In the genomic region with DNA sequence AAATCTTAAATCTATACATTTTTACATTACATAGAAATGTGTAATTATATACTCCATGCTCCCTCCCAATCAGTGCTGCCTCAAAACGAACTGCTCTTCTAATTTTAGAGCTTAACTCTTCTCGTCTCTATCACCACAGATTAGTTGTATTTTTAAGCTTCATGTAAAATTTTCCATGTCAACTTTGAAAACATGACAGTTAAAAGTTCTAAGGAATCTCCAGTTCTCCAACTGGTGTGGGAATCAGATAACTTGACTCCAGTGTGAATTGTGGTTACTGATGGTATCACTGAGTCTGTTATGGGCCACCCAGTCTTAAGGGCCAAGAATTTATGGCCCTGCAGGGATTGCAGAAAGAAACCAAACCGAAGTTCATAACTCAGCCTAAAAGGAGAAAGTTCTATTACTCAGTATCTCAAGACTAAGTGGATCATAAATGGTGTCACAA, we compare ENCODE assay signal across 8 cellular contexts. TPM values are rescaled to one million over a fixed set of nuclear protein-coding genes. Genes with fewer than 3 reads are reported as not detected.
DNase-seq lines count a peak whose midpoint lies in the region; ATAC-seq and TF ChIP-seq lines count a peak whose summit lies in the region.

No MANE protein-coding gene starts in this region.

- H3K36me3 Mint-ChIP-seq in T-helper 2 cell treated with Interferon-gamma antibody and Interleukin-4, amounts not matched to agents 5 μg/mL and 100 μg/mL, for 36 hours (ENCODE audit: low read depth): peaks cover 11% of the 10 kb centered on the region
- peaks cover 0 to 8% of the 10 kb centered on the region in 2 donors for H3K36me3 Mint-ChIP-seq in stimulated activated naive B cell treated with anti-CD40 and anti-IgM and Interleukin-4, amounts not matched to agents 10 μg/mL and 1 μg/mL and 100 μg/mL, for 72 hours

- peaks cover 46% of the 10 kb centered on the region for H3K4me1 Mint-ChIP-seq in T-helper 2 cell treated with Interferon-gamma antibody and Interleukin-4, amounts not matched to agents 5 μg/mL and 100 μg/mL, for 36 hours (ENCODE audit: low read depth)
- H3K4me1 Mint-ChIP-seq in stimulated activated naive B cell treated with anti-CD40 and anti-IgM and Interleukin-4, amounts not matched to agents 10 μg/mL and 1 μg/mL and 100 μg/mL, for 72 hours: peaks cover 33 to 57% of the 10 kb centered on the region in 2 donors

- H3K27me3 Mint-ChIP-seq in T-helper 2 cell treated with Interferon-gamma antibody and Interleukin-4, amounts not matched to agents 5 μg/mL and 100 μg/mL, for 36 hours (ENCODE audit: low read depth): no peaks in the 10 kb centered on the region
- H3K27me3 Mint-ChIP-seq in stimulated activated naive B cell treated with anti-CD40 and anti-IgM and Interleukin-4, amounts not matched to agents 10 μg/mL and 1 μg/mL and 100 μg/mL, for 72 hours: no peaks in the 10 kb centered on the region

- peak overlapping the region in 3 of 4 donors; percentile 96 to 99 (median 97) for H3K27ac ChIP-seq in gastroesophageal sphincter

- 7 to 23% methylated on average over 2 to 3 of the region's 3 CpGs for WGBS in gastroesophageal sphincter (ENCODE audit: low coverage in 1 of 2), 2 donors

- peaks cover 38 to 60% (median 44%) of the 10 kb centered on the region in 3 donors for H3K4me1 ChIP-seq in gastroesophageal sphincter

- TF ChIP-seq POLR2A in gastroesophageal sphincter (IDR thresholded peaks at IDR 0.05): no peak

- intact Hi-C loops in sciatic nerve (cut with DNase I): no loop called here

- no peak for TF ChIP-seq EP300 in gastroesophageal sphincter (IDR thresholded peaks at IDR 0.05)

- H3K4me3 Mint-ChIP-seq in T-helper 2 cell treated with Interferon-gamma antibody and Interleukin-4, amounts not matched to agents 5 μg/mL and 100 μg/mL, for 36 hours: peak overlapping the region; percentile 100
- peak overlapping the region; percentile 99 for H3K4me3 Mint-ChIP-seq in stimulated activated naive B cell treated with anti-CD40 and anti-IgM and Interleukin-4, amounts not matched to agents 10 μg/mL and 1 μg/mL and 100 μg/mL, for 72 hours

- no peak for ATAC-seq in gastroesophageal sphincter
- ATAC-seq in stimulated activated naive B cell treated with anti-CD40 and anti-IgM and Interleukin-4, amounts not matched to agents 10 μg/mL and 1 μg/mL and 100 μg/mL, for 72 hours (replicated peaks): no peak
- no peak for ATAC-seq in sciatic nerve
- ATAC-seq in HG03095 (IDR thresholded peaks at IDR 0.05; ENCODE audit: unreplicated experiment): no peak

- H3K27ac Mint-ChIP-seq in T-helper 2 cell treated with Interferon-gamma antibody and Interleukin-4, amounts not matched to agents 5 μg/mL and 100 μg/mL, for 36 hours: peak overlapping the region; percentile 100
- H3K27ac Mint-ChIP-seq in stimulated activated naive B cell treated with anti-CD40 and anti-IgM and Interleukin-4, amounts not matched to agents 10 μg/mL and 1 μg/mL and 100 μg/mL, for 72 hours: peak overlapping the region; percentile 100

- H3K9me3 ChIP-seq in gastroesophageal sphincter: no peaks in the 10 kb centered on the region

- H3K9me3 Mint-ChIP-seq in T-helper 2 cell treated with Interferon-gamma antibody and Interleukin-4, amounts not matched to agents 5 μg/mL and 100 μg/mL, for 36 hours: no peaks in the 10 kb centered on the region
- H3K9me3 Mint-ChIP-seq in stimulated activated naive B cell treated with anti-CD40 and anti-IgM and Interleukin-4, amounts not matched to agents 10 μg/mL and 1 μg/mL and 100 μg/mL, for 72 hours: no peaks in the 10 kb centered on the region

- no peaks in the 10 kb centered on the region for H3K36me3 ChIP-seq in gastroesophageal sphincter

- H3K27me3 ChIP-seq in gastroesophageal sphincter: no peaks in the 10 kb centered on the region

- peak overlapping the region in 1 of 2 donors; percentile 71 for H3K4me3 ChIP-seq in gastroesophageal sphincter

- DNase-seq in DMS 273 (lab: John Stamatoyannopoulos, UW; ENCODE audit: unreplicated experiment): peak; percentile 33
- no peak for DNase-seq in DMS 273 treated with DMSO at 0.1 percent for 48 hours (lab: John Stamatoyannopoulos, UW)
- DNase-seq in T-helper 2 cell treated with Interferon-gamma antibody and Interleukin-4, amounts not matched to agents 5 μg/mL and 100 μg/mL, for 36 hours (ENCODE audit: low spot score): no peak
- no peak for DNase-seq in stimulated activated naive B cell treated with anti-CD40 and anti-IgM and Interleukin-4, amounts not matched to agents 10 μg/mL and 1 μg/mL and 100 μg/mL, for 72 hours
- no peak for DNase-seq in middle frontal gyrus (ENCODE audit: extremely low spot score, low spot score)
- DNase-seq in sciatic nerve (ENCODE audit: low spot score): no peak

- TF ChIP-seq CTCF in gastroesophageal sphincter (IDR thresholded peaks at IDR 0.05): no peak

RNA-seq across cellular contexts. Expression of a gene that starts 31.7 kb away (rescaled TPM):
- total RNA-seq in gastroesophageal sphincter (100 to 1,000 TPM in 3 of 4 donors, 10 to 100 TPM in 1; 90.6 to 187 (median 112) TPM), sciatic nerve (161 TPM)
